Comparison of ENCODE assay signal across 18 cellular contexts in genomic region chr2:63619328-63619727, GRCh38. TPM values are rescaled to one million over a fixed set of nuclear protein-coding genes. Genes with fewer than 3 reads are reported as not detected.
DNase-seq lines count a peak whose midpoint lies in the region; ATAC-seq and TF ChIP-seq lines count a peak whose summit lies in the region.
"Had no signal": no experiment of that assay in that cellular context is flagged by ENCODE, and none has a peak within 500 bp of the region (broad histone marks: within the 10 kb centered on the region; RNA-seq: fewer than 3 reads in every experiment).

No MANE protein-coding gene starts in this region.

- H3K9me3 Mint-ChIP-seq in GM23338 (peaks cover 48% of the 10 kb centered on the region), endodermal cell (peaks cover 18% of the 10 kb centered on the region)

- peaks cover 7% of the 10 kb centered on the region for H3K27me3 Mint-ChIP-seq in GM23338 (ENCODE audit: insufficient read depth, low read depth, poor library complexity)
- H3K27me3 Mint-ChIP-seq in endodermal cell (ENCODE audit: insufficient read depth): no peaks in the 10 kb centered on the region

- H3K27ac Mint-ChIP-seq in GM23338 (peak overlapping the region; percentile 24; the same call in 1 of the 2 replicates), endodermal cell (no peak overlapping the region)
- H3K27ac Mint-ChIP-seq: CD4-positive, alpha-beta memory T cell had no signal

- H3F3A ChIP-seq in GM23338 (replicated peaks; ENCODE audit: low read depth): no peaks in the 10 kb centered on the region; the same call in 1 of the 2 replicates

- H3K4me1 Mint-ChIP-seq in GM23338: peaks cover 47% of the 10 kb centered on the region
- H3K4me1 Mint-ChIP-seq in endodermal cell: peaks cover 34% of the 10 kb centered on the region
- H3K4me1 Mint-ChIP-seq: CD4-positive, alpha-beta memory T cell had no signal

- H3K4me1 ChIP-seq in GM23338 (ENCODE audit: insufficient read depth) (peaks cover 30% of the 10 kb centered on the region), HUES48 (ENCODE audit: control insufficient read depth, insufficient read depth, low read length) (peaks cover 48% of the 10 kb centered on the region), endodermal cell (ENCODE audit: control insufficient read depth, insufficient read depth, low read length) (peaks cover 5% of the 10 kb centered on the region), iPS-20b (ENCODE audit: insufficient read depth, low read length) (peaks cover 45% of the 10 kb centered on the region; the same call in 1 of the 2 replicates)

- ATAC-seq in GM23338: no peak
- ATAC-seq in GM18861 (IDR thresholded peaks at IDR 0.05; ENCODE audit: unreplicated experiment): no peak
- ATAC-seq: A549, HCT116 had no signal

- no peaks in the 10 kb centered on the region for H4K20me1 ChIP-seq in GM23338 (replicated peaks; ENCODE audit: insufficient read depth)

- H2AFZ ChIP-seq in GM23338: no peak overlapping the region
- H2AFZ ChIP-seq: GM23248 had no signal

- no peak for DNase-seq in GM23338 (ENCODE audit: low spot score)
- DNase-seq in endodermal cell: no peak
- no peak for DNase-seq in RKO (ENCODE audit: low spot score)
- no peak for DNase-seq in medulla oblongata (ENCODE audit: extremely low spot score)
- DNase-seq: 8988T; C1 segment of cervical spinal cord; Calu3; CD4-positive, alpha-beta memory T cell; COR-L47; DMS53; DMS79 treated with DMSO at 0.1 percent for 48 hours; GF-D8; GM23248 had no signal

- H3K4me3 ChIP-seq in GM23338: no peak overlapping the region
- no peak overlapping the region for H3K4me3 ChIP-seq in HUES48 (ENCODE audit: low read depth, low read length)
- H3K4me3 ChIP-seq in endodermal cell (ENCODE audit: low read length): peak overlapping the region; percentile 49
- no peak overlapping the region for H3K4me3 ChIP-seq in iPS-20b (ENCODE audit: low read length)
- H3K4me3 ChIP-seq: A549, GM23248 had no signal

- H3K36me3 ChIP-seq in GM23338 (ENCODE audit: insufficient read depth): no peaks in the 10 kb centered on the region
- H3K36me3 ChIP-seq in HUES48 (ENCODE audit: control insufficient read depth, insufficient read depth, low read length): no peaks in the 10 kb centered on the region
- H3K36me3 ChIP-seq in endodermal cell (ENCODE audit: control insufficient read depth, insufficient read depth, low read length): peaks cover 10% of the 10 kb centered on the region
- no peaks in the 10 kb centered on the region for H3K36me3 ChIP-seq in iPS-20b (ENCODE audit: insufficient read depth, low read depth, low read length)

- no peaks in the 10 kb centered on the region for H3K79me2 ChIP-seq in GM23338 (replicated peaks; ENCODE audit: insufficient read depth)

- peaks cover 15% of the 10 kb centered on the region for H3K9me3 ChIP-seq in HUES48 (ENCODE audit: control insufficient read depth, insufficient read depth, low read length)
- H3K9me3 ChIP-seq in endodermal cell (ENCODE audit: control insufficient read depth, low read length): peaks cover 23% of the 10 kb centered on the region
- peaks cover 4% of the 10 kb centered on the region for H3K9me3 ChIP-seq in iPS-20b (ENCODE audit: insufficient read depth, low read depth, low read length)

- no peak overlapping the region for H3K4me2 ChIP-seq in GM23338
- H3K4me2 ChIP-seq: A549 had no signal

- peaks cover 49% of the 10 kb centered on the region for H3K36me3 Mint-ChIP-seq in GM23338 (ENCODE audit: low read depth)
- H3K36me3 Mint-ChIP-seq in endodermal cell (ENCODE audit: low read depth): peaks cover 7% of the 10 kb centered on the region
- H3K36me3 Mint-ChIP-seq: CD4-positive, alpha-beta memory T cell had no signal

- H3K9ac ChIP-seq in HUES48 (ENCODE audit: low read depth, low read length) (no peak overlapping the region), endodermal cell (ENCODE audit: extremely low read depth, low read length, poor library complexity, severe bottlenecking) (no peak overlapping the region), iPS-20b (ENCODE audit: low read depth, low read length) (peak overlapping the region; percentile 45; the same call in 1 of the 2 replicates)
- H3K9ac ChIP-seq: GM23248 had no signal

- H3K4me3 Mint-ChIP-seq in GM23338 (no peak overlapping the region), endodermal cell (no peak overlapping the region)
- H3K4me3 Mint-ChIP-seq: CD4-positive, alpha-beta memory T cell had no signal

- H3K9me2 ChIP-seq in GM23338 (ENCODE audit: insufficient read depth): no peaks in the 10 kb centered on the region

- WGBS in endodermal cell (ENCODE audit: insufficient coverage in 1 of 2, insufficient read length in 1 of 2), 2 experiments: 84 to 96% methylated on average over 2 of the region's 2 CpGs

- 0 out of 2 replicates have a peak overlapping the region, but pooled peaks have one; percentile 98 for H3K27ac ChIP-seq in GM23338 (ENCODE audit: low read depth)
- H3K27ac ChIP-seq in HUES48 (ENCODE audit: low read depth, low read length): peak overlapping the region; percentile 99
- no peak overlapping the region for H3K27ac ChIP-seq in endodermal cell (ENCODE audit: low read depth, low read length)
- peak overlapping the region; percentile 29 for H3K27ac ChIP-seq in iPS-20b (ENCODE audit: low read length)
- H3K27ac ChIP-seq: A549, GM23248 had no signal

- TF ChIP-seq CTCF in GM23338 (conservative IDR thresholded peaks at IDR 0.05; ENCODE audit: low read depth in 2 of 2): no peak
- TF ChIP-seq CTCF in endodermal cell (conservative IDR thresholded peaks at IDR 0.05): no peak

- H3K27me3 ChIP-seq in GM23338 (ENCODE audit: insufficient read depth) (no peaks in the 10 kb centered on the region), HUES48 (ENCODE audit: control insufficient read depth, insufficient read depth, low read length) (no peaks in the 10 kb centered on the region), endodermal cell (ENCODE audit: control insufficient read depth, insufficient read depth, low read length, poor library complexity, severe bottlenecking) (no peaks in the 10 kb centered on the region), iPS-20b (ENCODE audit: insufficient read depth, low read length) (no peaks in the 10 kb centered on the region)

TF ChIP-seq in GM23338, 12 proteins besides CTCF, POLR2A, EP300 and RAD21:
- no peak for TF ChIP-seq EZH2 (IDR thresholded peaks at IDR 0.05; ENCODE audit: low read depth, unreplicated experiment)
- TF ChIP-seq NANOG (IDR thresholded peaks at IDR 0.05; ENCODE audit: borderline replicate concordance): no peak

RNA-seq across cellular contexts. Expression of gene MDH1, which starts 30.6 kb away (rescaled TPM):
- 275 and 294 TPM in 2 replicates for total RNA-seq in GM23338 (2014; rRNA removed; shearing (Covaris generic))
- 503 and 541 TPM in 2 replicates for polyA plus RNA-seq in GM23338 (2016; fragmentation: Nextera tagmentation; extraction: Ambion mirVana)
- 100 to 1,000 TPM; 160 to 259 TPM for total RNA-seq in endodermal cell
- 235 TPM for polyA plus RNA-seq in endodermal cell (2013, experiment 1 of 2)
- polyA plus RNA-seq in endodermal cell (2013, experiment 2 of 2): 226 TPM

RNA-seq across cellular contexts. Expression of gene WDPCP, which starts 31.1 kb away (rescaled TPM):
- 13.0 and 20.4 TPM in 2 replicates for total RNA-seq in GM23338 (2014; rRNA removed; shearing (Covaris generic))
- polyA plus RNA-seq in GM23338 (2016; fragmentation: Nextera tagmentation; extraction: Ambion mirVana): 8.8 and 10.7 TPM in 2 replicates
- 10 to 100 TPM; 11.8 to 25.1 TPM for total RNA-seq in endodermal cell
- 6.9 TPM for polyA plus RNA-seq in endodermal cell (2013, experiment 1 of 2)
- polyA plus RNA-seq in endodermal cell (2013, experiment 2 of 2): 8.1 TPM
